ENCODE assay signal across 8 cellular contexts in the genomic region with DNA sequence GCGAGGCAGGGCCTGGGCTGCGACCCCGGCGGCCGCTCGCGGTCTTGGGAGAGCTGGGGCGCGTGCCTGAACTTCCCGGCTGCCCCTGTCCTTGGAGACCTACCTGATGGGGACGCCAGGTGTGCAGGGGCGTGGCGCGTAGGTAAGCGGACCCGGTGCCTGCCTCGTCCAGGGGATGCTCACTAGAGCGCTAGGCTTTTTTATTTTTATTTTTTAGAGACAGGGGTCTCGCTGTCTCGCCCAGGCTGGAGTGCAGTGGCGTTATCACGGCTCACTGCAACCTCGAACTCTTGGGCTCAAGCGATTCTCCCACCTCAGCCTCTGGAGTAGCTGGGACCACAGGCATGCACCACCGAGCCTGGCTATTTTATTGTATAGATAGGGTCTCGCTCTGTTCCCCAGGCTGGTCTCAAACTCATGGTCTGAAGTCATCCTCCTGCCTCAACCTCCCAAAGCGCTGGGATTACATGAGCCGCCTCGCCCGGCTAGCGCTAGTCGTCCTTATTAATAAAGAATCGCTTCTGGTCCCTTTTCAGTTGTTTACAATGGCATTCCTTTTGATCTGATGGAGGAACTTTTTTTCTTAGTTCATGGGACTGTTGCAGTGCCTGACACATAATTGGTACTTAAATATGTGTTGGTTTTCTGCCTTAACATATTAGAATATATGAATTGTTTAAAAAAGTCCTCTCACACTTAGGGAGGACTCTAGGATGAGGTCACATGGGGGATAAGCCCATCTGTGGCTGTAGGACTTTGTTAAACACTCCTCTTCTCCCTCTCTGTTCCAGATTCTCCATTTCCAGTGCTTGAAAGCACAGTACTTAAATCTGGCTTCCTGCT. TPM values are rescaled to one million over a fixed set of nuclear protein-coding genes. Genes with fewer than 3 reads are reported as not detected.
DNase-seq lines count a peak whose midpoint lies in the region; ATAC-seq and TF ChIP-seq lines count a peak whose summit lies in the region.

No MANE protein-coding gene starts in this region.

- no peak overlapping the region for H2BK120ac ChIP-seq in neuronal stem cell (ENCODE audit: low read depth, low read length)

- H2BK15ac ChIP-seq in neuronal stem cell (ENCODE audit: low read length), result no peak overlapping the region

- H2AK5ac ChIP-seq in neuronal stem cell (ENCODE audit: low read depth, low read length), result peak overlapping the region; percentile 26

- no peaks in the 10 kb centered on the region for H3K9me3 ChIP-seq in OCI-LY3 (ENCODE audit: insufficient read depth, low read length)
- no peaks in the 10 kb centered on the region for H3K9me3 ChIP-seq in neuronal stem cell (replicated peaks in 1 of 2; ENCODE audit: control insufficient read depth in 2 of 2, insufficient read depth in 1 of 2, low read depth in 1 of 2, low read length in 2 of 2)

- peaks cover 5 to 18% of the 10 kb centered on the region in 2 donors for H3K4me1 Mint-ChIP-seq in effector memory CD8-positive, alpha-beta T cell (ENCODE audit: low read depth in 2 of 2)

- H3K27me3 ChIP-seq in OCI-LY3 (ENCODE audit: low read depth, low read length) (no peaks in the 10 kb centered on the region), neuronal stem cell (ENCODE audit: control insufficient read depth in 3 of 3, insufficient read depth in 3 of 3, low read depth in 1 of 3, low read length in 3 of 3) (no peaks in the 10 kb centered on the region)

- H3K36me3 ChIP-seq in OCI-LY3 (replicated peaks; ENCODE audit: low read depth, low read length) (peaks cover 13% of the 10 kb centered on the region), neuronal stem cell (replicated peaks in 1 of 2; ENCODE audit: control insufficient read depth in 2 of 2, insufficient read depth in 2 of 2, low read length in 2 of 2) (peaks cover 10 to 44% of the 10 kb centered on the region in 2 donors)

- H2BK12ac ChIP-seq in neuronal stem cell (ENCODE audit: low read length), result peak overlapping the region; percentile 48

- H3K4me3 ChIP-seq in OCI-LY3 (ENCODE audit: low read length) (peak overlapping the region; percentile 87), neuronal stem cell (ENCODE audit: low read length in 2 of 2) (peak overlapping the region; percentile 90 to 98)

- H3K9me3 Mint-ChIP-seq in effector memory CD8-positive, alpha-beta T cell, result no peaks in the 10 kb centered on the region

- H3K4me1 ChIP-seq in OCI-LY3 (ENCODE audit: low read length) (peaks cover 15% of the 10 kb centered on the region), neuronal stem cell (ENCODE audit: control insufficient read depth in 2 of 2, insufficient read depth in 1 of 2, low read depth in 1 of 2, low read length in 2 of 2) (peaks cover 7 to 9% of the 10 kb centered on the region in 2 donors)

- whole genome bisulfite sequencing in neuronal stem cell (ENCODE audit: extremely low coverage in 2 of 2, insufficient read length in 2 of 2, insufficient replicate concordance in 1 of 2), 2 donors, result no CpG with 5 or more reads among the region's 33 CpGs

- peak overlapping the region; percentile 27 for H4K8ac ChIP-seq in neuronal stem cell (ENCODE audit: low read depth, low read length)

- peak; percentile 14 for TF ChIP-seq POLR2A in GM19193 (IDR thresholded peaks at IDR 0.05; ENCODE audit: extremely low read depth, insufficient read depth, insufficient read length)

- H3K27ac ChIP-seq in OCI-LY3 (ENCODE audit: low read length) (no peak overlapping the region), neuronal stem cell (replicated peaks; ENCODE audit: low read length) (no peak overlapping the region)

- peak overlapping the region; percentile 87 to 92 for H3K27ac Mint-ChIP-seq in effector memory CD8-positive, alpha-beta T cell

- no peak for TF ChIP-seq CTCF in OCI-LY3 (IDR thresholded peaks at IDR 0.05; ENCODE audit: low read depth, low read length)

- peaks cover 9% of the 10 kb centered on the region for H3K36me3 Mint-ChIP-seq in effector memory CD8-positive, alpha-beta T cell (ENCODE audit: insufficient read depth)

- H2BK5ac ChIP-seq in neuronal stem cell (ENCODE audit: low read length), result peak overlapping the region; percentile 89

- no peaks in the 10 kb centered on the region for H3K27me3 Mint-ChIP-seq in effector memory CD8-positive, alpha-beta T cell

- peak overlapping the region; percentile 84 to 88 for H3K4me3 Mint-ChIP-seq in effector memory CD8-positive, alpha-beta T cell

- no peak overlapping the region for H4K91ac ChIP-seq in neuronal stem cell (ENCODE audit: low read depth, low read length, poor library complexity)

- no peak overlapping the region for H3K14ac ChIP-seq in neuronal stem cell (ENCODE audit: low read length)

- peak overlapping the region; percentile 6 for H3K4ac ChIP-seq in neuronal stem cell (ENCODE audit: low read length)

- peak overlapping the region; percentile 100 for H3K23ac ChIP-seq in neuronal stem cell (ENCODE audit: low read depth, low read length, poor library complexity)

- H3K9ac ChIP-seq in OCI-LY3 (ENCODE audit: low read length) (peak overlapping the region; percentile 83), neuronal stem cell (ENCODE audit: low read depth, low read length, poor library complexity) (peak overlapping the region; percentile 96)

- no peak for ATAC-seq in effector memory CD8-positive, alpha-beta T cell (replicated peaks)
- ATAC-seq in GM18870 (IDR thresholded peaks at IDR 0.05; ENCODE audit: unreplicated experiment) (no peak), HG03439 (IDR thresholded peaks at IDR 0.05; ENCODE audit: unreplicated experiment) (no peak), HG03108 (IDR thresholded peaks at IDR 0.05; ENCODE audit: unreplicated experiment) (no peak)

- H3K79me2 ChIP-seq in OCI-LY3 (ENCODE audit: low read length), result peaks cover 23% of the 10 kb centered on the region

- H3K79me1 ChIP-seq in neuronal stem cell (ENCODE audit: low read depth, low read length), result peaks cover 5% of the 10 kb centered on the region

- H4K20me1 ChIP-seq in OCI-LY3 (ENCODE audit: insufficient read depth, low read length), result no peaks in the 10 kb centered on the region

- H2AFZ ChIP-seq in OCI-LY3 (ENCODE audit: low read depth, low read length) (peak overlapping the region; percentile 65), neuronal stem cell (ENCODE audit: low read length) (peak overlapping the region; percentile 94)

- peak overlapping the region; percentile 98 for H3K18ac ChIP-seq in neuronal stem cell (ENCODE audit: low read length)

- H3K4me2 ChIP-seq in OCI-LY3 (ENCODE audit: low read length), result peak overlapping the region; percentile 86
- H3K4me2 ChIP-seq in neuronal stem cell (ENCODE audit: insufficient read depth, low read length, poor library complexity, severe bottlenecking), result peak overlapping the region; percentile 82

- no peak for DNase-seq in effector memory CD8-positive, alpha-beta T cell
- DNase-seq in neuronal stem cell (ENCODE audit: low spot score) (no peak), NCI-H2196 treated with DMSO at 0.1 percent for 48 hours (lab: John Stamatoyannopoulos, UW; ENCODE audit: unreplicated experiment) (no peak)

RNA-seq across cellular contexts. Expression of gene DPY19L3, which starts 0.8 kb away (rescaled TPM):
- 23.3 TPM for polyA plus RNA-seq in neuronal stem cell (2013, experiment 1 of 2)
- polyA plus RNA-seq in neuronal stem cell (2013, experiment 2 of 2), result 24.2 TPM
